Comparison of ENCODE assay signal across 30 cellular contexts in the genomic region with DNA sequence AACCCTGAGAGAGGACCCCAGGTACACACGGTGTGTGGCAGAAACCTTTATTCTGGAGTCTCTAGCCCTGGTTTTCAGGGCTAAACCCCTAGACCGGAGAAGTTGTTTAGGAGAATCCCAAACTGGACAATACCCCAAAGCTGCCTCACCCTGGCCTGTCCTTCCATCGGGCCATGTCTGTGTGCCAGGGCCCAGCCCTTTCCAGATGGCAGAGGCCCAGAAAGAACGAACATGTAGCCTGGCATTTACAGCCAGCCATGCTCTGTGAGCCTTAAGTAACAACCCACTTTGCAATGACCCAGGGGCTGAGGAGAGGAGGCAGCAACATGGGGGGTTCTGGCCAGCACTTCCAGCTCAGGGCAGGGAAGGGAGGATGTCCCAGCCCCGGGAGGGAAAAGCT.
A peak's percentile ranks its signal among the peaks of the same experiment; 100 is the strongest.
DNase-seq lines count a peak whose midpoint lies in the region; TF ChIP-seq lines count a peak whose summit lies in the region.
"Had no signal": no experiment of that assay in that cellular context is flagged by ENCODE, and none has a peak within 500 bp of the region (broad histone marks: within the 10 kb centered on the region; RNA-seq: fewer than 3 reads in every experiment).

No MANE protein-coding gene starts in this region.

- H3K36me3 ChIP-seq in left ventricle myocardium inferior: peaks cover 20% of the 10 kb centered on the region
- H3K36me3 ChIP-seq in sigmoid colon: peaks cover 0 to 25% (median 2%) of the 10 kb centered on the region in 4 donors
- H3K36me3 ChIP-seq: Peyer's patch, transverse colon had no signal

- no peaks in the 10 kb centered on the region for H3K23me2 ChIP-seq in H9 (ENCODE audit: insufficient read length, low read depth, low read length, poor library complexity, severe bottlenecking)

- DNase-seq in H9 (no peak), left ventricle myocardium inferior (no peak), sigmoid colon (no peak), NCI-H1694 treated with DMSO at 0.1 percent for 48 hours (lab: John Stamatoyannopoulos, UW) (no peak), GOT3 (lab: John Stamatoyannopoulos, UW) (no peak)
- DNase-seq in activated naive CD4-positive, alpha-beta T cell treated with Interleukin-2 at 50 U/mL for 16 hours: no peak
- DNase-seq in effector CD8-positive, alpha-beta T cell (lab: John Stamatoyannopoulos, UW): no peak
- DNase-seq: ACHN; activated CD4-positive, alpha-beta T cell treated with anti-CD3 and anti-CD28 coated beads, Interleukin-2, amount 50 U/mL, for 1 hour; activated effector memory CD4-positive, alpha-beta T cell treated with Interleukin-2 at 50 U/mL for 16 hours; activated T-cell treated with anti-CD3 and anti-CD28 coated beads, Interleukin-2, amount 50 U/mL, for 1 hour; effector memory CD8-positive, alpha-beta T cell; EL; Kasumi-1; NCI-H1417 treated with DMSO at 0.1 percent for 48 hours; NCI-H226; Peyer's patch; stimulated activated CD4-positive, alpha-beta T cell treated with anti-CD3 and anti-CD28 coated beads, Interleukin-4, amount 100 ng/mL, for 1 hour; stomach; SW 1271; T1000; transverse colon had no signal

- no peak overlapping the region for H2BK5ac ChIP-seq in H9 (ENCODE audit: insufficient read length, low read length)

- no peak overlapping the region for H2BK12ac ChIP-seq in H9 (ENCODE audit: insufficient read length, low read depth, low read length)

- no peak overlapping the region for H4K8ac ChIP-seq in H9 (replicated peaks; ENCODE audit: insufficient read length, low read depth, low read length)

- H3K23ac ChIP-seq in H9 (ENCODE audit: insufficient read length, low read depth, low read length): no peak overlapping the region

- no peak overlapping the region for H3K4me2 ChIP-seq in H9 (ENCODE audit: insufficient read depth, insufficient read length, low read length)
- H3K4me2 ChIP-seq: BLaER1, hepatocyte had no signal

- no peak overlapping the region for H3K4me3 ChIP-seq in left ventricle myocardium inferior
- H3K4me3 ChIP-seq in sigmoid colon: no peak overlapping the region
- H3K4me3 ChIP-seq: BLaER1, coronary artery, hepatocyte, Peyer's patch, stomach, transverse colon had no signal

- H3K4ac ChIP-seq in H9 (ENCODE audit: low read depth, low read length): peak overlapping the region; percentile 49; the same call in 1 of the 2 replicates

- no peak for TF ChIP-seq CTCF in H9 (conservative IDR thresholded peaks at IDR 0.05)
- TF ChIP-seq CTCF in brain (conservative IDR thresholded peaks at IDR 0.05): no peak
- TF ChIP-seq CTCF in left ventricle myocardium inferior (IDR thresholded peaks at IDR 0.05; ENCODE audit: borderline replicate concordance): no peak
- no peak for TF ChIP-seq CTCF in sigmoid colon (IDR thresholded peaks at IDR 0.05)

- no peak overlapping the region for H3K9ac ChIP-seq in H9 (ENCODE audit: extremely low read depth, insufficient read length, low read length)
- H3K9ac ChIP-seq: BLaER1, parathyroid adenoma had no signal

- no peaks in the 10 kb centered on the region for H3K79me1 ChIP-seq in H9 (ENCODE audit: insufficient read depth, low read depth, low read length, poor library complexity, severe bottlenecking)

- no peak for TF ChIP-seq EP300 in sigmoid colon (IDR thresholded peaks at IDR 0.05)

- no peaks in the 10 kb centered on the region for H3K9me3 ChIP-seq in H9 (ENCODE audit: control insufficient read depth, low read depth, low read length)
- H3K9me3 ChIP-seq in left ventricle myocardium inferior (replicated peaks): no peaks in the 10 kb centered on the region
- no peaks in the 10 kb centered on the region for H3K9me3 ChIP-seq in sigmoid colon
- H3K9me3 ChIP-seq: BLaER1, Peyer's patch, stomach, transverse colon had no signal

- H2AK5ac ChIP-seq in H9 (ENCODE audit: insufficient read length, low read length): no peak overlapping the region

- no peak overlapping the region for H3K27ac ChIP-seq in H9 (ENCODE audit: insufficient read length, low read depth, low read length)
- H3K27ac ChIP-seq in left ventricle myocardium inferior (replicated peaks): peak overlapping the region; percentile 50
- peak overlapping the region in 3 of 4 donors; percentile 40 to 92 (median 91) for H3K27ac ChIP-seq in sigmoid colon
- H3K27ac ChIP-seq: BLaER1, hepatocyte, HL-60, parathyroid adenoma, Peyer's patch had no signal

- H3T11ph ChIP-seq in H9 (ENCODE audit: low read length): no peak overlapping the region

- no peaks in the 10 kb centered on the region for H3K9me3 Mint-ChIP-seq in H9
- no peaks in the 10 kb centered on the region for H3K9me3 Mint-ChIP-seq in brain
- H3K9me3 Mint-ChIP-seq: effector memory CD8-positive, alpha-beta T cell; nephron had no signal

- no peak for TF ChIP-seq POLR2A in sigmoid colon (IDR thresholded peaks at IDR 0.05)

- H3K36me3 Mint-ChIP-seq in H9 (ENCODE audit: insufficient read depth in 1 of 3, low read depth in 3 of 3): no peaks in the 10 kb centered on the region; a peak in 3 of 7 replicates
- peaks cover 4% of the 10 kb centered on the region for H3K36me3 Mint-ChIP-seq in brain
- H3K36me3 Mint-ChIP-seq: activated naive CD8-positive, alpha-beta T cell had no signal

- no peak overlapping the region for H2BK15ac ChIP-seq in H9 (ENCODE audit: low read depth, low read length)

- WGBS in H9 (ENCODE audit: extremely low coverage, insufficient read length, low lambda C conversion rate): no CpG with 5 or more reads among the region's 5 CpGs
- 64 to 74% methylated on average over 5 of the region's 5 CpGs for WGBS in sigmoid colon, 2 donors

- intact Hi-C loops in left ventricle myocardium inferior (cut with micrococcal nuclease): no loop called here
- intact Hi-C loops in sigmoid colon (cut with DNase I): no loop called here

- H3K27me3 ChIP-seq in H9 (ENCODE audit: insufficient read depth, low read length) (no peaks in the 10 kb centered on the region), left ventricle myocardium inferior (ENCODE audit: low read depth) (no peaks in the 10 kb centered on the region), sigmoid colon (no peaks in the 10 kb centered on the region)
- H3K27me3 ChIP-seq: BLaER1, hepatocyte, Peyer's patch, stomach, transverse colon had no signal

- H3K14ac ChIP-seq in H9 (ENCODE audit: insufficient read depth, low read length): peak overlapping the region; percentile 43; the same call in 1 of the 2 replicates

- H4K5ac ChIP-seq in H9 (ENCODE audit: insufficient read length, low read depth, low read length): no peak overlapping the region

- no peaks in the 10 kb centered on the region for H4K20me1 ChIP-seq in H9 (ENCODE audit: control insufficient read depth, insufficient read depth, insufficient read length)

- no peak overlapping the region for H3K56ac ChIP-seq in H9 (ENCODE audit: insufficient read length, low read depth, low read length)

- H2BK120ac ChIP-seq in H9 (ENCODE audit: low read depth, low read length, poor library complexity, severe bottlenecking): no peak overlapping the region

- peak overlapping the region; percentile 71 for H3K18ac ChIP-seq in H9 (ENCODE audit: insufficient read length, low read depth, low read length)

- H3K4me3 Mint-ChIP-seq in H9 (no peak overlapping the region; a peak in 1 of 5 replicates), brain (no peak overlapping the region)
- H3K4me3 Mint-ChIP-seq: activated naive CD8-positive, alpha-beta T cell; effector memory CD8-positive, alpha-beta T cell; nephron had no signal

- no peaks in the 10 kb centered on the region; the same call in none of the 2 replicates for H3K27me3 Mint-ChIP-seq in H9 (ENCODE audit: low read depth)
- H3K27me3 Mint-ChIP-seq in brain: no peaks in the 10 kb centered on the region
- H3K27me3 Mint-ChIP-seq: activated naive CD8-positive, alpha-beta T cell had no signal

- H2AFZ ChIP-seq in H9 (ENCODE audit: low read length): no peak overlapping the region
- H2AFZ ChIP-seq: hepatocyte, parathyroid adenoma had no signal

- H3K4me1 Mint-ChIP-seq in H9 (peaks cover 52 to 64% of the 10 kb centered on the region in 2 experiments), brain (peaks cover 47% of the 10 kb centered on the region)

- H3K4me1 ChIP-seq in H9 (ENCODE audit: insufficient read depth, low read length) (peaks cover 17% of the 10 kb centered on the region; the same call in 1 of the 2 replicates), left ventricle myocardium inferior (peaks cover 62% of the 10 kb centered on the region), sigmoid colon (peaks cover 0 to 55% (median 46%) of the 10 kb centered on the region in 4 donors)
- H3K4me1 ChIP-seq: parathyroid adenoma had no signal

- H3K27ac Mint-ChIP-seq in H9 (peak overlapping the region in 2 of 3 experiments; percentile 40 to 79; a peak in 3 of 7 replicates), brain (peak overlapping the region in 3 of 5 experiments; percentile 8 to 89 (median 38))
- H3K27ac Mint-ChIP-seq: activated naive CD8-positive, alpha-beta T cell had no signal

- no peaks in the 10 kb centered on the region for H3K79me2 ChIP-seq in H9 (ENCODE audit: insufficient read depth, low read length)
- H3K79me2 ChIP-seq: parathyroid adenoma had no signal

- H4K91ac ChIP-seq in H9 (ENCODE audit: insufficient read length, low read depth, low read length): no peak overlapping the region

- H2BK20ac ChIP-seq in H9 (ENCODE audit: low read depth, low read length, poor library complexity, severe bottlenecking): no peak overlapping the region
